1 cellular context compared by ENCODE assay signal in genomic region chr4:83112239-83112638, GRCh38.
TF ChIP-seq lines count a peak whose summit lies in the region.

No MANE protein-coding gene starts in this region.

TF ChIP-seq in GM12878, 131 proteins besides CTCF, POLR2A, EP300 and RAD21 (continued from another document and continues in another):
- TF ChIP-seq CUX1 (IDR thresholded peaks at IDR 0.05; ENCODE audit: insufficient replicate concordance, low read depth, low read length), result peak; percentile 37
- peak; percentile 72; the same call in 1 of the 2 replicates for TF ChIP-seq IKZF1 (conservative IDR thresholded peaks at IDR 0.05)
- no peak for TF ChIP-seq NFYA (IDR thresholded peaks at IDR 0.05; ENCODE audit: borderline replicate concordance, low read depth, low read length)
- no peak for TF ChIP-seq BCL11A (IDR thresholded peaks at IDR 0.05; ENCODE audit: low read depth, low read length)
- TF ChIP-seq IRF3 (IDR thresholded peaks at IDR 0.05), result no peak
- peak; percentile 96 for TF ChIP-seq SPI1 (IDR thresholded peaks at IDR 0.05; ENCODE audit: borderline replicate concordance, insufficient read depth, low read depth, low read length)
- TF ChIP-seq SREBF2 (IDR thresholded peaks at IDR 0.05; ENCODE audit: low read length), result no peak
- no peak for TF ChIP-seq REST (IDR thresholded peaks at IDR 0.05; ENCODE audit: low read depth, low read length)
- TF ChIP-seq YBX1 (IDR thresholded peaks at IDR 0.05), result no peak
- TF ChIP-seq E2F4 (IDR thresholded peaks at IDR 0.05; ENCODE audit: low read depth, low read length), result no peak
- no peak for TF ChIP-seq RFX5 (IDR thresholded peaks at IDR 0.05; ENCODE audit: low read depth, low read length)
- TF ChIP-seq SIN3A (IDR thresholded peaks at IDR 0.05; ENCODE audit: low read depth, low read length), result no peak
- TF ChIP-seq TCF7 (IDR thresholded peaks at IDR 0.05; ENCODE audit: borderline replicate concordance), result no peak
- no peak for TF ChIP-seq CHD4 (IDR thresholded peaks at IDR 0.05)
- no peak for TF ChIP-seq PBX3 (IDR thresholded peaks at IDR 0.05; ENCODE audit: insufficient replicate concordance, low read depth, low read length)
- no peak for TF ChIP-seq TARDBP (IDR thresholded peaks at IDR 0.05; ENCODE audit: borderline replicate concordance)
- no peak for TF ChIP-seq CEBPZ (IDR thresholded peaks at IDR 0.05; ENCODE audit: low read depth, low read length)
- no peak for TF ChIP-seq CREB1 (IDR thresholded peaks at IDR 0.05; ENCODE audit: low read depth)
- 0 out of 2 replicates have a peak, but pooled peaks have one; percentile 62 for TF ChIP-seq STAT3 (IDR thresholded peaks at IDR 0.05; ENCODE audit: low read depth, low read length)
- 0 out of 2 replicates have a peak, but pooled peaks have one; percentile 21 for TF ChIP-seq ZNF24 (IDR thresholded peaks at IDR 0.05)
- peak; percentile 81 for TF ChIP-seq MEF2B (IDR thresholded peaks at IDR 0.05; ENCODE audit: partially characterized antibody, poor library complexity, severe bottlenecking)
- TF ChIP-seq NFIC (IDR thresholded peaks at IDR 0.05; ENCODE audit: low read depth, low read length), result no peak; the same call in 1 of the 2 replicates
- TF ChIP-seq EED (IDR thresholded peaks at IDR 0.05; ENCODE audit: low read depth), result peak; percentile 76
- no peak for TF ChIP-seq PAX5 (IDR thresholded peaks at IDR 0.05; ENCODE audit: borderline replicate concordance, low read depth, low read length)
- TF ChIP-seq SRF (IDR thresholded peaks at IDR 0.05; ENCODE audit: low read depth in 2 of 2, low read length in 2 of 2), result no peak
- no peak for TF ChIP-seq ZSCAN29 (IDR thresholded peaks at IDR 0.05)
- no peak for TF ChIP-seq BHLHE40 (IDR thresholded peaks at IDR 0.05; ENCODE audit: borderline replicate concordance in 1 of 2, low read depth in 2 of 2, low read length in 1 of 2)
- TF ChIP-seq NR2C2 (IDR thresholded peaks at IDR 0.05; ENCODE audit: borderline replicate concordance, control insufficient read depth, insufficient read length, low read depth), result no peak
- no peak for TF ChIP-seq TCF3 (IDR thresholded peaks at IDR 0.05; ENCODE audit: borderline replicate concordance, insufficient read depth, low read depth, low read length)
- TF ChIP-seq CHD2 (IDR thresholded peaks at IDR 0.05; ENCODE audit: borderline replicate concordance, low read depth, low read length), result no peak
- no peak for TF ChIP-seq ZNF207 (IDR thresholded peaks at IDR 0.05; ENCODE audit: borderline replicate concordance)
- TF ChIP-seq KDM1A (IDR thresholded peaks at IDR 0.05; ENCODE audit: borderline replicate concordance), result no peak
- no peak for TF ChIP-seq GABPA (IDR thresholded peaks at IDR 0.05; ENCODE audit: low read depth)
- TF ChIP-seq TAF1 (IDR thresholded peaks at IDR 0.05; ENCODE audit: borderline replicate concordance, low read depth, low read length), result 0 out of 2 replicates have a peak, but pooled peaks have one; percentile 30
- TF ChIP-seq HCFC1 (IDR thresholded peaks at IDR 0.05; ENCODE audit: low read length), result no peak
- TF ChIP-seq HDGF (IDR thresholded peaks at IDR 0.05), result no peak
- TF ChIP-seq ZBTB33 (IDR thresholded peaks at IDR 0.05), result no peak
- no peak for TF ChIP-seq SUPT20H (IDR thresholded peaks at IDR 0.05; ENCODE audit: borderline replicate concordance, control insufficient read depth, low read depth, low read length)
- TF ChIP-seq CBX5 (IDR thresholded peaks at IDR 0.05; ENCODE audit: low read depth), result 0 out of 2 replicates have a peak, but pooled peaks have one; percentile 15
- peak; percentile 31; the same call in 1 of the 2 replicates for TF ChIP-seq MEF2A (IDR thresholded peaks at IDR 0.05; ENCODE audit: insufficient read depth, low read depth, low read length)
- TF ChIP-seq KLF5 (IDR thresholded peaks at IDR 0.05; ENCODE audit: partially characterized antibody), result no peak
- no peak for TF ChIP-seq HDAC2 (IDR thresholded peaks at IDR 0.05)
- no peak for TF ChIP-seq YY1 (IDR thresholded peaks at IDR 0.05; ENCODE audit: low read depth, low read length)
- TF ChIP-seq POU2F2 (IDR thresholded peaks at IDR 0.05; ENCODE audit: borderline replicate concordance, low read depth, low read length), result peak; percentile 69; the same call in 2 of the 3 replicates
- no peak for TF ChIP-seq IRF4 (IDR thresholded peaks at IDR 0.05; ENCODE audit: low read depth, low read length)
